23 cellular contexts compared by ENCODE assay signal in genomic region chr11:134789104-134789503, GRCh38.
"Had no signal": no experiment of that assay in that cellular context is flagged by ENCODE, and none has a peak within 500 bp of the region (broad histone marks: within the 10 kb centered on the region; RNA-seq: fewer than 3 reads in every experiment).

No MANE protein-coding gene starts in this region.

- H3K36me3 ChIP-seq: ovary, right lobe of liver, sigmoid colon, stomach, thoracic aorta, thyroid gland, tibial nerve, upper lobe of right lung, uterus had no signal

- H3K27me3 ChIP-seq: ovary, right lobe of liver, sigmoid colon, thyroid gland, tibial nerve, upper lobe of right lung had no signal

- H3K4me1 ChIP-seq: parathyroid adenoma, psoas muscle, right lobe of liver, sigmoid colon, stomach, thyroid gland, tibial nerve, upper lobe of right lung, uterus had no signal

- DNase-seq: naive thymus-derived CD4-positive, alpha-beta T cell; natural killer cell; nephron progenitor cell; occipital lobe; ovary; psoas muscle; right cardiac atrium; right lobe of liver; sigmoid colon; small intestine; stimulated activated CD4-positive, alpha-beta T cell treated with anti-CD3 and anti-CD28 coated beads, Interleukin-15, amount 100 ng/mL, for 24 hours; stimulated activated CD4-positive, alpha-beta T cell treated with anti-CD3 and anti-CD28 coated beads, Interleukin-2, amount 100 ng/mL, for 24 hours; stimulated activated CD4-positive, alpha-beta T cell treated with anti-CD3 and anti-CD28 coated beads, Interleukin-2, amount 100 ng/mL, for 48 hours; stimulated activated CD4-positive, alpha-beta T cell treated with anti-CD3 and anti-CD28 coated beads, Interleukin-4, amount 100 ng/mL, for 24 hours; stimulated activated naive B cell treated with anti-CD40 and anti-IgM and Interleukin-4, amounts not matched to agents 10 μg/mL and 1 μg/mL and 100 μg/mL, for 72 hours; stimulated activated naive CD4-positive, alpha-beta T cell treated with Interleukin-2 at 50 U/mL for 16 hours; stomach; thyroid gland; upper lobe of right lung; uterus had no signal

- H3K9me3 ChIP-seq: ovary, psoas muscle, right lobe of liver, sigmoid colon, stomach, thoracic aorta, thyroid gland, tibial nerve, upper lobe of right lung, uterus had no signal

- H3K4me3 ChIP-seq: ovary, psoas muscle, right lobe of liver, sigmoid colon, stomach, thoracic aorta, thyroid gland, tibial nerve, upper lobe of right lung, uterus had no signal

- H3K9ac ChIP-seq: parathyroid adenoma had no signal

- H3K27ac ChIP-seq: ovary, parathyroid adenoma, psoas muscle, right lobe of liver, sigmoid colon, stomach, thoracic aorta, thyroid gland, tibial nerve, upper lobe of right lung, uterus had no signal

- H2AFZ ChIP-seq: parathyroid adenoma had no signal
